Comparison of ENCODE assay signal across 8 cellular contexts in genomic region chr5:154214236-154215106, GRCh38. TPM values are rescaled to one million over a fixed set of nuclear protein-coding genes. Genes with fewer than 3 reads are reported as not detected.
DNase-seq lines count a peak whose midpoint lies in the region; ATAC-seq, FAIRE-seq and TF ChIP-seq lines count a peak whose summit lies in the region.

No MANE protein-coding gene starts in this region.

- dilution Hi-C loops in keratinocyte (cut with MboI; ENCODE audit: extremely low pct_ligation_motif_present, low sequenced_read_pairs): no loop called here

- no peaks in the 10 kb centered on the region for H3K23me2 ChIP-seq in H9 (ENCODE audit: insufficient read length, low read depth, low read length, poor library complexity, severe bottlenecking)

- DNase-seq in RKO (ENCODE audit: low spot score): peak; percentile 56
- no peak for DNase-seq in keratinocyte (ENCODE audit: low read depth, low spot score)
- DNase-seq in MM.1S: no peak
- no peak for DNase-seq in H9
- DNase-seq in endothelial cell (ENCODE audit: low spot score): no peak
- no peak for DNase-seq in dorsolateral prefrontal cortex

- no peaks in the 10 kb centered on the region for H3K9me2 ChIP-seq in MM.1S (replicated peaks; ENCODE audit: insufficient read depth, low read length)

- no peak overlapping the region for H2BK15ac ChIP-seq in H9 (ENCODE audit: low read depth, low read length)

- no peak overlapping the region for H4K8ac ChIP-seq in H9 (replicated peaks; ENCODE audit: insufficient read length, low read depth, low read length)

- H3K9ac ChIP-seq in keratinocyte (ENCODE audit: control insufficient read depth, extremely low read depth, insufficient read depth, low read length) (peak overlapping the region; percentile 18), MM.1S (ENCODE audit: low read length) (no peak overlapping the region), H9 (ENCODE audit: extremely low read depth, insufficient read length, low read length) (no peak overlapping the region)

- H2AFZ ChIP-seq in keratinocyte (ENCODE audit: control insufficient read depth, low read length) (peak overlapping the region; percentile 55), MM.1S (ENCODE audit: low read length) (no peak overlapping the region), H9 (ENCODE audit: low read length) (no peak overlapping the region)

- H3K79me2 ChIP-seq in keratinocyte (ENCODE audit: control insufficient read depth, insufficient read depth, low read length) (no peaks in the 10 kb centered on the region), MM.1S (ENCODE audit: low read length) (peaks cover 19% of the 10 kb centered on the region), H9 (ENCODE audit: insufficient read depth, low read length) (0 out of 2 replicates have a peak, but pooled peaks cover 2% of the 10 kb centered on the region)

- no peaks in the 10 kb centered on the region for H3F3A ChIP-seq in MM.1S (ENCODE audit: insufficient read depth, low read length)

- H3K9me1 ChIP-seq in keratinocyte (ENCODE audit: control insufficient read depth, extremely low read depth, insufficient read depth, low read length): no peaks in the 10 kb centered on the region

- no peak overlapping the region for H2BK12ac ChIP-seq in H9 (ENCODE audit: insufficient read length, low read depth, low read length)

- no CpG with 5 or more reads among the region's 5 CpGs for WGBS in H9 (ENCODE audit: extremely low coverage, insufficient read length, low lambda C conversion rate)

- H3K4me3 Mint-ChIP-seq in H9 (no peak overlapping the region), endothelial cell (ENCODE audit: unreplicated experiment) (no peak overlapping the region)

- H2AK5ac ChIP-seq in H9 (ENCODE audit: insufficient read length, low read length): no peak overlapping the region

- H3K27ac ChIP-seq in keratinocyte (ENCODE audit: control insufficient read depth, insufficient read depth, low read length) (peak overlapping the region; percentile 38), MM.1S (ENCODE audit: low read length) (no peak overlapping the region), H9 (ENCODE audit: insufficient read length, low read depth, low read length) (no peak overlapping the region), dorsolateral prefrontal cortex (no peak overlapping the region)

- H2BK20ac ChIP-seq in H9 (ENCODE audit: low read depth, low read length, poor library complexity, severe bottlenecking): no peak overlapping the region

- H3K14ac ChIP-seq in H9 (ENCODE audit: insufficient read depth, low read length): no peak overlapping the region

- H3K4me1 ChIP-seq in keratinocyte (ENCODE audit: control insufficient read depth, extremely low read depth, insufficient read depth, low read length) (peaks cover 25% of the 10 kb centered on the region), MM.1S (ENCODE audit: low read length) (no peaks in the 10 kb centered on the region), H9 (ENCODE audit: insufficient read depth, low read length) (peaks cover 9% of the 10 kb centered on the region)

- no peak overlapping the region for H3K18ac ChIP-seq in H9 (ENCODE audit: insufficient read length, low read depth, low read length)

- H3K56ac ChIP-seq in H9 (ENCODE audit: insufficient read length, low read depth, low read length): no peak overlapping the region

- peaks cover 20 to 25% of the 10 kb centered on the region in 2 experiments for H3K4me1 Mint-ChIP-seq in H9
- H3K4me1 Mint-ChIP-seq in endothelial cell (ENCODE audit: unreplicated experiment): peaks cover 17% of the 10 kb centered on the region

- H3K23ac ChIP-seq in H9 (ENCODE audit: insufficient read length, low read depth, low read length): no peak overlapping the region

- no peak overlapping the region for H4K5ac ChIP-seq in H9 (ENCODE audit: insufficient read length, low read depth, low read length)

- TF ChIP-seq CTCF in keratinocyte (optimal IDR thresholded peaks at IDR 0.05 in 1 of 3, IDR thresholded peaks at IDR 0.05 in 1 of 3, conservative IDR thresholded peaks at IDR 0.05 in 1 of 3; ENCODE audit: extremely low read depth in 1 of 3, insufficient read depth in 2 of 3, low read length in 3 of 3): no peak
- no peak for TF ChIP-seq CTCF in MM.1S (IDR thresholded peaks at IDR 0.05; ENCODE audit: low read length)
- TF ChIP-seq CTCF in H9 (conservative IDR thresholded peaks at IDR 0.05): no peak
- no peak for TF ChIP-seq CTCF in endothelial cell (IDR thresholded peaks at IDR 0.05; ENCODE audit: unreplicated experiment)
- TF ChIP-seq CTCF in dorsolateral prefrontal cortex (IDR thresholded peaks at IDR 0.05 in 54 of 56, conservative IDR thresholded peaks at IDR 0.05 in 2 of 56; ENCODE audit: low read depth in 1 of 56, partially characterized antibody in 56 of 56): no peak

- no peak overlapping the region for H3T11ph ChIP-seq in H9 (ENCODE audit: low read length)

- H4K20me1 ChIP-seq in keratinocyte (ENCODE audit: control insufficient read depth, extremely low read depth, insufficient read depth, low read length) (no peaks in the 10 kb centered on the region), MM.1S (ENCODE audit: insufficient read depth, low read length) (no peaks in the 10 kb centered on the region), H9 (ENCODE audit: control insufficient read depth, insufficient read depth, insufficient read length) (no peaks in the 10 kb centered on the region)

- H3K27me3 ChIP-seq in keratinocyte (ENCODE audit: control insufficient read depth, extremely low read depth, insufficient read depth, low read length) (no peaks in the 10 kb centered on the region), MM.1S (replicated peaks; ENCODE audit: insufficient read depth, low read length) (no peaks in the 10 kb centered on the region), H9 (ENCODE audit: insufficient read depth, low read length) (no peaks in the 10 kb centered on the region), dorsolateral prefrontal cortex (no peaks in the 10 kb centered on the region)

- H3K36me3 Mint-ChIP-seq in H9 (ENCODE audit: insufficient read depth in 1 of 3, low read depth in 3 of 3) (peaks cover 0 to under 1% (median 0%) of the 10 kb centered on the region in 3 experiments; a peak in 1 of 7 replicates), endothelial cell (ENCODE audit: low read depth, unreplicated experiment) (peaks cover 4% of the 10 kb centered on the region)

- FAIRE-seq in keratinocyte (lab: Jason Lieb, UNC): peak; percentile 69

- no peak overlapping the region for H2BK5ac ChIP-seq in H9 (ENCODE audit: insufficient read length, low read length)

- ATAC-seq in GM18861 (IDR thresholded peaks at IDR 0.05; ENCODE audit: unreplicated experiment) (peak; percentile 79), HG02642 (IDR thresholded peaks at IDR 0.05; ENCODE audit: poor library complexity, unreplicated experiment) (peak; percentile 84)

- H3K4ac ChIP-seq in H9 (ENCODE audit: low read depth, low read length): no peak overlapping the region

- H3K9me3 Mint-ChIP-seq in H9: no peaks in the 10 kb centered on the region
- H3K9me3 Mint-ChIP-seq in endothelial cell (ENCODE audit: unreplicated experiment): no peaks in the 10 kb centered on the region

- H3K4me2 ChIP-seq in keratinocyte (ENCODE audit: control insufficient read depth, extremely low read depth, insufficient read depth, low read depth, low read length): peak overlapping the region; percentile 62
- H3K4me2 ChIP-seq in MM.1S (ENCODE audit: low read depth, low read length): no peak overlapping the region
- no peak overlapping the region for H3K4me2 ChIP-seq in H9 (ENCODE audit: insufficient read depth, insufficient read length, low read length)

- peak overlapping the region in 1 of 3 experiments; percentile 21 for H3K4me3 ChIP-seq in keratinocyte (ENCODE audit: control insufficient read depth in 2 of 3, extremely low read depth in 1 of 3, insufficient read depth in 2 of 3, low read depth in 1 of 3, low read length in 3 of 3)
- no peak overlapping the region for H3K4me3 ChIP-seq in MM.1S (ENCODE audit: low read length)
- no peak overlapping the region for H3K4me3 ChIP-seq in dorsolateral prefrontal cortex

- H3K9me3 ChIP-seq in keratinocyte (ENCODE audit: control insufficient read depth, low read depth, low read length): no peaks in the 10 kb centered on the region
- H3K9me3 ChIP-seq in MM.1S (replicated peaks; ENCODE audit: insufficient read depth, low read length): no peaks in the 10 kb centered on the region
- no peaks in the 10 kb centered on the region for H3K9me3 ChIP-seq in H9 (ENCODE audit: control insufficient read depth, low read depth, low read length)

- no peaks in the 10 kb centered on the region; the same call in 1 of the 2 replicates for H3K27me3 Mint-ChIP-seq in H9 (ENCODE audit: low read depth)
- H3K27me3 Mint-ChIP-seq in endothelial cell (ENCODE audit: unreplicated experiment): peaks cover 2% of the 10 kb centered on the region

- peaks cover 0 to 3% of the 10 kb centered on the region in 2 experiments for H3K36me3 ChIP-seq in keratinocyte (ENCODE audit: control insufficient read depth in 2 of 2, extremely low read depth in 1 of 2, insufficient read depth in 2 of 2, low read length in 2 of 2)
- H3K36me3 ChIP-seq in MM.1S (replicated peaks; ENCODE audit: insufficient read depth, low read length): no peaks in the 10 kb centered on the region

- no peak overlapping the region for H3K27ac Mint-ChIP-seq in H9
- H3K27ac Mint-ChIP-seq in endothelial cell (ENCODE audit: unreplicated experiment): no peak overlapping the region

- intact Hi-C loops in dorsolateral prefrontal cortex (cut with DNase I): no loop called here

- H4K91ac ChIP-seq in H9 (ENCODE audit: insufficient read length, low read depth, low read length): no peak overlapping the region

- no peak overlapping the region for H2BK120ac ChIP-seq in H9 (ENCODE audit: low read depth, low read length, poor library complexity, severe bottlenecking)

- H3K79me1 ChIP-seq in H9 (ENCODE audit: insufficient read depth, low read depth, low read length, poor library complexity, severe bottlenecking): no peaks in the 10 kb centered on the region

RNA-seq across cellular contexts. Expression of gene GALNT10, which starts 23.9 kb away (rescaled TPM):
- 11.5 to 24.8 TPM (median 17.9 TPM) in 3 replicates for polyA plus RNA-seq in keratinocyte
- 4.3 TPM for polyA plus RNA-seq in keratinocyte (2011; ENCODE audit: low read depth)
- polyA plus RNA-seq in keratinocyte (2011; cell fraction: cytosol; rRNA removed): 12.9 and 15.1 TPM in 2 replicates
- polyA plus RNA-seq in keratinocyte (2011; cell fraction: nucleus; rRNA removed): 25.6 and 33.1 TPM in 2 replicates
- polyA plus RNA-seq in keratinocyte (2012; ENCODE audit: low replicate concordance): 6.6 and 14.2 TPM in 2 replicates
- polyA minus RNA-seq in keratinocyte: 30.5 to 43.3 TPM (median 33.9 TPM) in 3 replicates
- 11.5 TPM for polyA minus RNA-seq in keratinocyte (2011; cell fraction: cytosol; rRNA and poly(A)+ RNA removed)
- polyA minus RNA-seq in keratinocyte (2011; cell fraction: nucleus; rRNA and poly(A)+ RNA removed): 22.4 and 66.8 TPM in 2 replicates
- total RNA-seq in H9 (2021): 15.3 and 15.4 TPM in 2 replicates
- 22.5 TPM for total RNA-seq in endothelial cell (ENCODE audit: unreplicated experiment)
- total RNA-seq in dorsolateral prefrontal cortex: 10 to 100 TPM in 119 of 120 experiments, 1 to 10 TPM in 1; 9.1 to 33.2 (median 17.2) TPM
